Comparison of ENCODE assay signal across 13 cellular contexts in the genomic region with DNA sequence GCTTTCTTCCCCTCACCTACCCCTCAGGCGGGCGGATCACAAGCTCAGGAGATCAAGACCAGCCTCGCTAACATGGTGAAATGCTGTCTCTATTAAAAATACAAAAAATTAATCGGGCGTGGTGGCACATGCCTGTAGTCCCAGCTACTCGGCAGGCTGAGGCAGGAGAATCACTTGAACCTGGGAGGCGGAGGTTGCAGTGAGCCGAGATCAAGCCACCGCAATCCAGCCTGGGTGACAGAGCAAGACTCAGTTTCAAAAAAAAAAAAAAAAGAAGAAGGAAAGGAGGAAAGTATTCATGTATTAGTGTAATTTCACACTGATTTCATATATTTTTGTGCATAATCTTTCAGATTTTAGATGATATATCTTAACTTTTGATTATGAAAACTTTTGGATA. TPM values are rescaled to one million over a fixed set of nuclear protein-coding genes. Genes with fewer than 3 reads are reported as not detected.
DNase-seq lines count a peak whose midpoint lies in the region; ATAC-seq, FAIRE-seq and TF ChIP-seq lines count a peak whose summit lies in the region.
"Not testable (repeated sequence)": the region's sequence is repeated elsewhere in the genome, so short reads cannot be mapped to it uniquely, and the experiment has no call there.
"Had no signal": no experiment of that assay in that cellular context is flagged by ENCODE, and none has a peak within 500 bp of the region (broad histone marks: within the 10 kb centered on the region; RNA-seq: fewer than 3 reads in every experiment).

No MANE protein-coding gene starts in this region.

- H3K4ac ChIP-seq in H1 (replicated peaks; ENCODE audit: insufficient read length, low read depth, low read length); mesenchymal stem cell (ENCODE audit: low read depth in 1 of 2, low read length in 2 of 2): not testable (repeated sequence)

- H3K4me1 ChIP-seq in H1 (replicated peaks in 1 of 4; ENCODE audit: control insufficient read depth in 3 of 4, insufficient read depth in 4 of 4, low read length in 3 of 4) = peaks cover 5 to 12% (median 8%) of the 10 kb centered on the region in 4 experiments; a peak in 6 of 7 replicates
- H3K4me1 ChIP-seq in gastroesophageal sphincter = peaks cover 0 to 55% (median 9%) of the 10 kb centered on the region in 3 donors
- H3K4me1 ChIP-seq in mesenchymal stem cell (ENCODE audit: control insufficient read depth, insufficient read depth, low read depth, low read length) = peaks cover 10% of the 10 kb centered on the region
- peaks cover 20% of the 10 kb centered on the region for H3K4me1 ChIP-seq in stomach smooth muscle (ENCODE audit: control insufficient read depth, insufficient read depth, low read length)
- not testable (repeated sequence) for H3K4me1 ChIP-seq in uterus

- not testable (repeated sequence) for H4K8ac ChIP-seq in H1 (ENCODE audit: extremely low read depth, insufficient read depth, low read length); mesenchymal stem cell (ENCODE audit: low read length)

- H3K27me3 Mint-ChIP-seq in osteocyte (ENCODE audit: unreplicated experiment) = not testable (repeated sequence)

- POLR2A ChIA-PET in H1 (lab: Charles Lee; ENCODE audit: partially characterized antibody) = interaction anchor here (0.6 to 3.2 kb wide), 4 partner anchors 10 to 74 kb away, joined by 3 to 12 read pairs (median 4); partner anchors contain the start of gene TMEM254

- not testable (repeated sequence) for TF ChIP-seq RAD21 in H1 (IDR thresholded peaks at IDR 0.05 in 1 of 2, conservative IDR thresholded peaks at IDR 0.05 in 1 of 2; ENCODE audit: low read depth in 2 of 2, low read length in 2 of 2)

- not testable (repeated sequence) for H3K9me3 Mint-ChIP-seq in osteocyte (ENCODE audit: unreplicated experiment)

- not testable (repeated sequence) for H2BK12ac ChIP-seq in H1 (ENCODE audit: low read depth, low read length); mesenchymal stem cell (ENCODE audit: low read length in 2 of 2)

- not testable (repeated sequence) for TF ChIP-seq POLR2A in H1 (IDR thresholded peaks at IDR 0.05; ENCODE audit: control extremely low read depth in 1 of 2, low read depth in 2 of 2, low read length in 2 of 2); gastroesophageal sphincter (IDR thresholded peaks at IDR 0.05); uterus (IDR thresholded peaks at IDR 0.05)

- H3K27ac Mint-ChIP-seq in osteocyte (ENCODE audit: unreplicated experiment) = peak overlapping the region; percentile 98

- H3K4me3 Mint-ChIP-seq in osteocyte (ENCODE audit: unreplicated experiment) = peak overlapping the region; percentile 92

- not testable (repeated sequence) for H3K36me3 Mint-ChIP-seq in osteocyte (ENCODE audit: unreplicated experiment)

- H2BK15ac ChIP-seq in H1 (ENCODE audit: low read length); mesenchymal stem cell (ENCODE audit: low read depth, poor library complexity, severe bottlenecking): not testable (repeated sequence)

- not testable (repeated sequence) for DNase-seq in AG10803 (ENCODE audit: low read depth); H1 (ENCODE audit: low read depth in 1 of 2, low spot score in 2 of 2); mesenchymal stem cell; osteocyte (ENCODE audit: extremely low spot score, unreplicated experiment); uterus
- DNase-seq in activated effector memory CD4-positive, alpha-beta T cell treated with anti-CD3 and anti-CD28 coated beads, Interleukin-2, amount 50 U/mL, for 16 hours = peak; percentile 16

- intact Hi-C loops in uterus (cut with DNase I; ENCODE audit: low total_unique reads) = not testable (repeated sequence)

- H2BK5ac ChIP-seq in H1 (ENCODE audit: low read depth, low read length); mesenchymal stem cell (ENCODE audit: low read depth, low read length, poor library complexity, severe bottlenecking): not testable (repeated sequence)

- CTCF ChIA-PET in H1 (lab: Charles Lee; ENCODE audit: partially characterized antibody) = interaction anchor here (0.7 to 5.3 kb wide), 8 partner anchors 8 to 89 kb away, joined by 3 to 57 read pairs (median 4); no protein-coding TSS in a partner anchor

- TF ChIP-seq CTCF in AG10803 (conservative IDR thresholded peaks at IDR 0.05; ENCODE audit: low read length); H1 (IDR thresholded peaks at IDR 0.05; ENCODE audit: control extremely low read depth in 1 of 3, insufficient read depth in 1 of 3, low read depth in 1 of 3, low read length in 3 of 3); gastroesophageal sphincter (IDR thresholded peaks at IDR 0.05); osteocyte (IDR thresholded peaks at IDR 0.05); uterus (IDR thresholded peaks at IDR 0.05): not testable (repeated sequence)

- not testable (repeated sequence) for H3K79me2 ChIP-seq in H1 (ENCODE audit: control insufficient read depth in 1 of 2, insufficient read depth in 2 of 2, low read length in 2 of 2)

- 83% methylated on average over 7 of the region's 9 CpGs; no CpG with 5 or more reads in 1 of the 2 experiments for WGBS in H1 (ENCODE audit: extremely low coverage in 1 of 2, insufficient coverage in 1 of 2, insufficient read length in 1 of 2, insufficient replicate concordance in 2 of 2, low coverage in 1 of 2, low lambda C conversion rate in 2 of 2, missing lambda C conversion rate in 1 of 2), 2 experiments
- WGBS in gastroesophageal sphincter (ENCODE audit: low coverage in 1 of 2), 2 donors = 53 to 62% methylated on average over 3 to 7 of the region's 9 CpGs
- WGBS in mesenchymal stem cell = 96% methylated on average over 7 of the region's 9 CpGs

- H3K36me3 ChIP-seq in H1 (ENCODE audit: control insufficient read depth in 2 of 4, insufficient read depth in 4 of 4, low read length in 3 of 4); gastroesophageal sphincter; mesenchymal stem cell (ENCODE audit: control insufficient read depth in 1 of 2, insufficient read depth in 2 of 2, low read depth in 1 of 2, low read length in 2 of 2); stomach smooth muscle (ENCODE audit: control insufficient read depth in 2 of 2, insufficient read depth in 2 of 2, low read length in 2 of 2); uterus: not testable (repeated sequence)

- H3K23me2 ChIP-seq in H1 (ENCODE audit: low read depth, low read length) = not testable (repeated sequence)

- H3K27me3 ChIP-seq in H1 (replicated peaks in 1 of 4; ENCODE audit: control insufficient read depth in 3 of 4, extremely low read depth in 1 of 4, insufficient read depth in 3 of 4, low read length in 3 of 4) = peaks cover 0 to 11% (median 8%) of the 10 kb centered on the region in 4 experiments; a peak in 4 of 7 replicates
- H3K27me3 ChIP-seq in gastroesophageal sphincter = peaks cover 65% of the 10 kb centered on the region
- H3K27me3 ChIP-seq in mesenchymal stem cell (ENCODE audit: control insufficient read depth in 1 of 2, insufficient read depth in 1 of 2, low read length in 2 of 2); uterus: not testable (repeated sequence)
- peaks cover 17 to 25% of the 10 kb centered on the region in 2 donors for H3K27me3 ChIP-seq in stomach smooth muscle (ENCODE audit: control insufficient read depth in 1 of 2, insufficient read depth in 2 of 2, low read length in 2 of 2)

- not testable (repeated sequence) for ATAC-seq in gastroesophageal sphincter

- FAIRE-seq in H1 (lab: Jason Lieb, UNC) = not testable (repeated sequence)

- H3K4me3 ChIP-seq in AG10803 (ENCODE audit: low read length) = peak overlapping the region; percentile 70
- H3K4me3 ChIP-seq in H1 (ENCODE audit: extremely low read depth in 1 of 4, insufficient read depth in 2 of 4, low read depth in 3 of 4, low read length in 4 of 4) = not testable (repeated sequence)
- peak overlapping the region; percentile 41 to 55 for H3K4me3 ChIP-seq in gastroesophageal sphincter
- peak overlapping the region in 1 of 2 experiments; percentile 96 for H3K4me3 ChIP-seq in mesenchymal stem cell (ENCODE audit: insufficient read depth in 1 of 2, low read depth in 1 of 2, low read length in 2 of 2)
- peak overlapping the region in 1 of 2 donors; percentile 69 for H3K4me3 ChIP-seq in stomach smooth muscle (ENCODE audit: low read length in 2 of 2)
- H3K4me3 ChIP-seq in uterus = peak overlapping the region in 1 of 2 donors; percentile 21

- not testable (repeated sequence) for H2AFZ ChIP-seq in H1 (ENCODE audit: low read length); mesenchymal stem cell (ENCODE audit: low read depth, low read length)

- not testable (repeated sequence) for H3K79me1 ChIP-seq in H1 (ENCODE audit: low read depth, low read length); mesenchymal stem cell (replicated peaks; ENCODE audit: low read length, poor library complexity, severe bottlenecking)

- H2BK20ac ChIP-seq in H1 (ENCODE audit: low read length) = not testable (repeated sequence)

- not testable (repeated sequence) for H3K23ac ChIP-seq in H1 (ENCODE audit: insufficient read length); mesenchymal stem cell (ENCODE audit: low read length in 2 of 2)

- peaks cover 68% of the 10 kb centered on the region for H3K4me1 Mint-ChIP-seq in osteocyte (ENCODE audit: unreplicated experiment)

- not testable (repeated sequence) for H3K14ac ChIP-seq in H1 (ENCODE audit: insufficient read length); mesenchymal stem cell (ENCODE audit: low read length in 2 of 2)

- not testable (repeated sequence) for H3K56ac ChIP-seq in H1 (replicated peaks; ENCODE audit: insufficient read length, low read depth, low read length)

- not testable (repeated sequence) for H4K20me1 ChIP-seq in H1 (replicated peaks in 1 of 2; ENCODE audit: control insufficient read depth in 1 of 2, insufficient read depth in 2 of 2, low read length in 2 of 2)

- H2BK120ac ChIP-seq in H1 (replicated peaks; ENCODE audit: low read depth, low read length); mesenchymal stem cell (ENCODE audit: low read depth, low read length): not testable (repeated sequence)

- not testable (repeated sequence) for H2AK5ac ChIP-seq in H1 (ENCODE audit: low read depth, low read length); mesenchymal stem cell (ENCODE audit: low read length, severe bottlenecking)

- H3K9ac ChIP-seq in H1 (replicated peaks in 1 of 4; ENCODE audit: extremely low read depth in 1 of 4, low read depth in 3 of 4, low read length in 3 of 4) = not testable (repeated sequence)
- peak overlapping the region; percentile 99 for H3K9ac ChIP-seq in mesenchymal stem cell (ENCODE audit: low read length)
- peak overlapping the region; percentile 62 to 71 for H3K9ac ChIP-seq in stomach smooth muscle (ENCODE audit: low read length in 2 of 2)

- not testable (repeated sequence) for H3K27ac ChIP-seq in H1 (ENCODE audit: low read depth, low read length); mesenchymal stem cell (ENCODE audit: low read length, poor library complexity, severe bottlenecking)
- peak overlapping the region; percentile 77 to 86 (median 83) for H3K27ac ChIP-seq in gastroesophageal sphincter
- H3K27ac ChIP-seq in stomach smooth muscle (ENCODE audit: low read length) = peak overlapping the region; percentile 66
- H3K27ac ChIP-seq in uterus = peak overlapping the region; percentile 68 to 79

- H4K5ac ChIP-seq in H1 (ENCODE audit: insufficient read length, low read depth, low read length) = not testable (repeated sequence)

- not testable (repeated sequence) for H4K91ac ChIP-seq in H1 (replicated peaks; ENCODE audit: insufficient read length, low read length); mesenchymal stem cell (ENCODE audit: low read length)

- not testable (repeated sequence) for TF ChIP-seq EP300 in H1 (IDR thresholded peaks at IDR 0.05; ENCODE audit: borderline replicate concordance in 1 of 2, low read depth in 2 of 2, low read length in 2 of 2); gastroesophageal sphincter (IDR thresholded peaks at IDR 0.05)

- H3K4me2 ChIP-seq in H1 (ENCODE audit: insufficient read depth in 1 of 2, low read depth in 2 of 2, low read length in 2 of 2) = peak overlapping the region; percentile 68 to 79; a peak in 3 of 4 replicates
- H3K4me2 ChIP-seq in mesenchymal stem cell (ENCODE audit: low read length, poor library complexity, severe bottlenecking) = not testable (repeated sequence)

- H3K9me3 ChIP-seq in H1 (ENCODE audit: insufficient read depth in 2 of 2, low read depth in 1 of 2, low read length in 1 of 2); gastroesophageal sphincter; mesenchymal stem cell (ENCODE audit: control insufficient read depth, low read length); stomach smooth muscle (ENCODE audit: control insufficient read depth in 2 of 2, low read length in 2 of 2); uterus: not testable (repeated sequence)

- H3K18ac ChIP-seq in H1 (ENCODE audit: extremely low read depth, low read length) = peak overlapping the region; percentile 75
- H3K18ac ChIP-seq in mesenchymal stem cell (ENCODE audit: low read depth in 1 of 2, low read length in 2 of 2) = not testable (repeated sequence)

RNA-seq across cellular contexts. Expression of gene PLAC9, which starts 1.2 kb away (rescaled TPM):
- total RNA-seq in H1 (2021; fragmentation: NEBNext Ultra II Directional; extraction: Animal tissue kit (Norgen Biotek cat#: 25700)) = 12.4 and 16.7 TPM in 2 replicates
- 8.4 and 12.9 TPM in 2 replicates for polyA plus RNA-seq in H1 (2011; rRNA removed)
- polyA plus RNA-seq in H1 (2011; cell fraction: cytosol; rRNA removed) = 7.4 TPM
- 9.3 TPM for polyA plus RNA-seq in H1 (2011; cell fraction: nucleus; rRNA removed)
- polyA plus RNA-seq in H1 (2012, experiment 1 of 2) = 8.1 to 17.1 TPM (median 14.4 TPM) in 4 replicates
- polyA plus RNA-seq in H1 (2012, experiment 2 of 2) = 16.4 TPM
- polyA plus RNA-seq in H1 (2013, experiment 1 of 2) = 10.9 TPM
- 10.9 TPM for polyA plus RNA-seq in H1 (2013, experiment 2 of 2)
- polyA minus RNA-seq in H1 (2011; rRNA and poly(A)+ RNA removed) = 1.2 and 1.8 TPM in 2 replicates
- polyA minus RNA-seq in H1 (2011; cell fraction: cytosol; rRNA and poly(A)+ RNA removed) = 3.3 TPM
- 2.9 TPM for polyA minus RNA-seq in H1 (2011; cell fraction: nucleus; rRNA and poly(A)+ RNA removed)
- 10 to 100 TPM; 21.0 to 34.9 (median 28.9) TPM for total RNA-seq in gastroesophageal sphincter
- 1.6 TPM for polyA plus RNA-seq in mesenchymal stem cell (2013, experiment 1 of 2)
- polyA plus RNA-seq in mesenchymal stem cell (2013, experiment 2 of 2) = 2.0 TPM
- 125 and 131 TPM in 2 replicates for total RNA-seq in osteocyte
- total RNA-seq in uterus = 10 to 100 TPM; 24.5 to 91.7 (median 30.2) TPM
- total RNA-seq: activated naive CD4-positive, alpha-beta T cell treated with anti-CD3 and anti-CD28 coated beads for 36 hours; natural killer cell treated with Interleukin-12 subunit alpha and Interleukin-12 subunit beta and Interleukin-15 and Interleukin-18, amount 100 ng/mL, for 72 hours; OCI-LY7; T-helper 1 cell treated with Interleukin-12 subunit alpha and Interleukin-12 subunit beta and Interleukin-4 antibody, amounts not matched to agents 30 ng/mL and 1 ng/mL, for 36 hours had no signal
- polyA plus RNA-seq: A549 had no signal

RNA-seq across cellular contexts. Expression of gene TMEM254, which starts 55.2 kb away (rescaled TPM):
- 26.4 and 26.9 TPM in 2 replicates for total RNA-seq in H1 (2021; fragmentation: NEBNext Ultra II Directional; extraction: Animal tissue kit (Norgen Biotek cat#: 25700))
- polyA plus RNA-seq in H1 (2011; rRNA removed) = 38.7 and 61.2 TPM in 2 replicates
- 44.4 TPM for polyA plus RNA-seq in H1 (2011; cell fraction: cytosol; rRNA removed)
- polyA plus RNA-seq in H1 (2011; cell fraction: nucleus; rRNA removed) = 19.8 TPM
- polyA plus RNA-seq in H1 (2012, experiment 1 of 2) = 24.4 to 32.5 TPM (median 27.6 TPM) in 4 replicates
- 17.7 TPM for polyA plus RNA-seq in H1 (2012, experiment 2 of 2)
- 32.6 TPM for polyA plus RNA-seq in H1 (2013, experiment 1 of 2)
- polyA plus RNA-seq in H1 (2013, experiment 2 of 2) = 39.2 TPM
- 39.0 and 53.2 TPM in 2 replicates for polyA minus RNA-seq in H1 (2011; rRNA and poly(A)+ RNA removed)
- 12.3 TPM for polyA minus RNA-seq in H1 (2011; cell fraction: cytosol; rRNA and poly(A)+ RNA removed)
- polyA minus RNA-seq in H1 (2011; cell fraction: nucleus; rRNA and poly(A)+ RNA removed) = 13.1 TPM
- total RNA-seq in gastroesophageal sphincter (10 to 100 TPM in 3 of 4 donors, 1 to 10 TPM in 1; 7.8 to 15.1 (median 13.2) TPM), osteocyte (19.4 and 22.2 TPM in 2 replicates), uterus (10 to 100 TPM in 1 of 4 donors, 1 to 10 TPM in 3; 1.5 to 14.0 (median 6.1) TPM)
- 13.6 TPM for polyA plus RNA-seq in mesenchymal stem cell (2013, experiment 1 of 2)
- polyA plus RNA-seq in mesenchymal stem cell (2013, experiment 2 of 2) = 13.5 TPM
- total RNA-seq: OCI-LY7 had no signal
